24 cellular contexts compared by ENCODE assay signal in the genomic region with DNA sequence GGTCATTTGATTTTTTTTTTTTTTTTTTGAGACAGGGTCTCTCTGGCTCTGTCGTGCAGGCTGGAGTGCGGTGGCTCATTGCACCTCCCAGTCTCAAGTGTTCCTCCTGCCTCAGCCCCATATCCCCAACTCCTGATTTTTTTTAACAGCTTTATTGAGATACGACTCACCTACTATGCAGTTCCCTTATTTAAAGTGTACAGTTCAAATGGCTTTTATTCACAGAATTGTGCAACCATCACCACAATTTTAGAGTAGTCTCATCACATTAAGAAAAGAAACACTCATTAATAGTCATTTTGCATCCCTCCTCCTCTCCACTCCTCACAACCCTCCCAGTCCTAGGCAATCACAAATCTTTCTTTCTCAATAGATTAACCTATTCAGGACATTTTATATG. TPM values are rescaled to one million over a fixed set of nuclear protein-coding genes. Genes with fewer than 3 reads are reported as not detected.
DNase-seq lines count a peak whose midpoint lies in the region; ATAC-seq and TF ChIP-seq lines count a peak whose summit lies in the region.
"Had no signal": no experiment of that assay in that cellular context is flagged by ENCODE, and none has a peak within 500 bp of the region (broad histone marks: within the 10 kb centered on the region; RNA-seq: fewer than 3 reads in every experiment).

No MANE protein-coding gene starts in this region.

- no peaks in the 10 kb centered on the region for H3K27me3 ChIP-seq in esophagus squamous epithelium
- H3K27me3 ChIP-seq: hepatocyte, transverse colon had no signal

- no peak for TF ChIP-seq CTCF in activated B cell treated with CpG ODN at 0.5 μM for 24 hours (IDR thresholded peaks at IDR 0.05)
- no peak for TF ChIP-seq CTCF in esophagus squamous epithelium (IDR thresholded peaks at IDR 0.05)

- POLR2A ChIA-PET in activated B cell treated with CpG ODN at 0.5 μM for 24 hours (lab: Charles Lee) = no interaction called here
- POLR2A ChIA-PET in naive thymus-derived CD8-positive, alpha-beta T cell (lab: Charles Lee) = no interaction called here

- peak overlapping the region; percentile 15 for H3K4me3 Mint-ChIP-seq in T-helper 1 cell treated with Interleukin-12 subunit alpha and Interleukin-12 subunit beta and Interleukin-4 antibody, amounts not matched to agents 30 μg/mL and 1 μg/mL, for 36 hours
- peak overlapping the region; percentile 13 for H3K4me3 Mint-ChIP-seq in activated B cell treated with CpG ODN at 0.5 μM for 24 hours
- peak overlapping the region in 8 of 10 donors; percentile 9 to 37 (median 20) for H3K4me3 Mint-ChIP-seq in naive thymus-derived CD8-positive, alpha-beta T cell
- H3K4me3 Mint-ChIP-seq: activated T-cell treated with anti-CD3 and anti-CD28 coated beads, Interleukin-2, amount 50 U/mL, for 72 hours; central memory CD8-positive, alpha-beta T cell; stimulated activated naive B cell treated with anti-CD40 and anti-IgM and Interleukin-4, amounts not matched to agents 10 μg/mL and 1 μg/mL and 100 μg/mL, for 72 hours had no signal

- H3K9me3 ChIP-seq in esophagus squamous epithelium = no peaks in the 10 kb centered on the region
- H3K9me3 ChIP-seq: HAP-1, transverse colon had no signal

- peaks cover 0 to 31% (median 10%) of the 10 kb centered on the region in 3 donors for H3K4me1 ChIP-seq in esophagus squamous epithelium

- no peak for TF ChIP-seq POLR2A in esophagus squamous epithelium (IDR thresholded peaks at IDR 0.05)

- peak overlapping the region; percentile 78 for H3K27ac Mint-ChIP-seq in T-helper 1 cell treated with Interleukin-12 subunit alpha and Interleukin-12 subunit beta and Interleukin-4 antibody, amounts not matched to agents 30 μg/mL and 1 μg/mL, for 36 hours
- peak overlapping the region; percentile 32 for H3K27ac Mint-ChIP-seq in activated B cell treated with CpG ODN at 0.5 μM for 24 hours
- peak overlapping the region in 4 of 10 donors; percentile 1 to 90 (median 34) for H3K27ac Mint-ChIP-seq in naive thymus-derived CD8-positive, alpha-beta T cell

- intact Hi-C loops in activated B cell treated with CpG ODN at 0.5 μM for 24 hours (cut with micrococcal nuclease) (loop anchor here (2.0 to 10.0 kb wide), 5 partner anchors 117 to 1691 kb away; partner anchors contain the start of genes ALG3, EEF1AKMT4 and RTP4), esophagus squamous epithelium (cut with DNase I) (no loop called here)

- H3K9me3 Mint-ChIP-seq in T-helper 1 cell treated with Interleukin-12 subunit alpha and Interleukin-12 subunit beta and Interleukin-4 antibody, amounts not matched to agents 30 μg/mL and 1 μg/mL, for 36 hours = peaks cover 4% of the 10 kb centered on the region
- no peaks in the 10 kb centered on the region for H3K9me3 Mint-ChIP-seq in activated B cell treated with CpG ODN at 0.5 μM for 24 hours
- H3K9me3 Mint-ChIP-seq in naive thymus-derived CD8-positive, alpha-beta T cell = peaks cover 0 to 3% (median 1%) of the 10 kb centered on the region in 9 donors
- H3K9me3 Mint-ChIP-seq: activated T-cell treated with anti-CD3 and anti-CD28 coated beads, Interleukin-2, amount 50 U/mL, for 72 hours; central memory CD8-positive, alpha-beta T cell had no signal

- H3K27me3 Mint-ChIP-seq in T-helper 1 cell treated with Interleukin-12 subunit alpha and Interleukin-12 subunit beta and Interleukin-4 antibody, amounts not matched to agents 30 μg/mL and 1 μg/mL, for 36 hours (ENCODE audit: low read depth) = peaks cover 18% of the 10 kb centered on the region
- no peaks in the 10 kb centered on the region for H3K27me3 Mint-ChIP-seq in activated B cell treated with CpG ODN at 0.5 μM for 24 hours
- peaks cover 0 to 2% (median 0%) of the 10 kb centered on the region in 5 donors for H3K27me3 Mint-ChIP-seq in naive thymus-derived CD8-positive, alpha-beta T cell
- H3K27me3 Mint-ChIP-seq: central memory CD8-positive, alpha-beta T cell; stimulated activated naive B cell treated with anti-CD40 and anti-IgM and Interleukin-4, amounts not matched to agents 10 μg/mL and 1 μg/mL and 100 μg/mL, for 72 hours had no signal

- H3K4me1 Mint-ChIP-seq in T-helper 1 cell treated with Interleukin-12 subunit alpha and Interleukin-12 subunit beta and Interleukin-4 antibody, amounts not matched to agents 30 μg/mL and 1 μg/mL, for 36 hours (ENCODE audit: low read depth) = peaks cover 25% of the 10 kb centered on the region
- peaks cover 34% of the 10 kb centered on the region for H3K4me1 Mint-ChIP-seq in activated B cell treated with CpG ODN at 0.5 μM for 24 hours
- H3K4me1 Mint-ChIP-seq in naive thymus-derived CD8-positive, alpha-beta T cell = peaks cover 14 to 40% (median 29%) of the 10 kb centered on the region in 4 donors

- no peak overlapping the region for H3K27ac ChIP-seq in esophagus squamous epithelium
- H3K27ac ChIP-seq: C4-2B, hepatocyte, transverse colon had no signal

- peaks cover 34% of the 10 kb centered on the region for H3K36me3 Mint-ChIP-seq in T-helper 1 cell treated with Interleukin-12 subunit alpha and Interleukin-12 subunit beta and Interleukin-4 antibody, amounts not matched to agents 30 μg/mL and 1 μg/mL, for 36 hours (ENCODE audit: low read depth)
- H3K36me3 Mint-ChIP-seq in activated B cell treated with CpG ODN at 0.5 μM for 24 hours (ENCODE audit: low read depth) = peaks cover 33% of the 10 kb centered on the region
- H3K36me3 Mint-ChIP-seq in naive thymus-derived CD8-positive, alpha-beta T cell = peaks cover 3 to 17% (median 13%) of the 10 kb centered on the region in 3 donors

- H3K4me3 ChIP-seq in esophagus squamous epithelium = no peak overlapping the region
- H3K4me3 ChIP-seq: HAP-1, hepatocyte, transverse colon had no signal

- no peaks in the 10 kb centered on the region for H3K36me3 ChIP-seq in esophagus squamous epithelium
- H3K36me3 ChIP-seq: transverse colon had no signal

- ATAC-seq in activated B cell treated with CpG ODN at 0.5 μM for 24 hours (ENCODE audit: low read depth) (no peak), HG03432 (IDR thresholded peaks at IDR 0.05; ENCODE audit: unreplicated experiment) (no peak)
- no peak for ATAC-seq in naive thymus-derived CD8-positive, alpha-beta T cell
- ATAC-seq: activated T-cell treated with anti-CD3 and anti-CD28 coated beads, Interleukin-2, amount 50 U/mL, for 72 hours; stimulated activated naive B cell treated with anti-CD40 and anti-IgM and Interleukin-4, amounts not matched to agents 10 μg/mL and 1 μg/mL and 100 μg/mL, for 72 hours had no signal

- WGBS in esophagus squamous epithelium, 2 donors = 72% methylated on average over 3 of the region's 3 CpGs

- DNase-seq in T-helper 1 cell (no peak), HS-5 (ENCODE audit: low read depth) (peak; percentile 39), activated B cell treated with CpG ODN at 0.5 μM for 24 hours (no peak), esophagus squamous epithelium (lab: John Stamatoyannopoulos, UW) (no peak), NCI-H82 treated with DMSO at 0.1 percent for 48 hours (lab: John Stamatoyannopoulos, UW; ENCODE audit: unreplicated experiment) (no peak)
- no peak for DNase-seq in naive thymus-derived CD8-positive, alpha-beta T cell
- DNase-seq: activated CD4-positive, alpha-beta T cell treated with anti-CD3 and anti-CD28 coated beads for 4 hours; activated T-cell treated with anti-CD3 and anti-CD28 coated beads, Interleukin-2, amount 50 U/mL, for 72 hours; amniotic stem cell; DMS79 treated with DMSO at 0.1 percent for 48 hours; effector memory CD4-positive, alpha-beta T cell; NCI-H1436 treated with DMSO at 0.1 percent for 48 hours; NCI-H345; retina; SHP77 treated with DMSO at 0.1 percent for 48 hours; stimulated activated naive B cell treated with anti-CD40 and anti-IgM and Interleukin-4, amounts not matched to agents 10 μg/mL and 1 μg/mL and 100 μg/mL, for 72 hours; T1000; transverse colon had no signal

- CTCF ChIA-PET in activated B cell treated with CpG ODN at 0.5 μM for 24 hours (lab: Charles Lee) = no interaction called here

RNA-seq across cellular contexts. Expression of gene TRA2B, which starts 1.9 kb away (rescaled TPM):
- total RNA-seq in activated B cell treated with CpG ODN at 0.5 μM for 24 hours = 213 and 219 TPM in 2 replicates
- 100 to 1,000 TPM; 218 to 229 TPM for total RNA-seq in naive thymus-derived CD8-positive, alpha-beta T cell
- 100 to 1,000 TPM; 176 to 226 (median 184) TPM for polyA plus RNA-seq in naive thymus-derived CD8-positive, alpha-beta T cell
- total RNA-seq in esophagus squamous epithelium = 100 to 1,000 TPM in 3 of 4 donors, 10 to 100 TPM in 1; 83.3 to 396 (median 171) TPM
